In the genomic region with DNA sequence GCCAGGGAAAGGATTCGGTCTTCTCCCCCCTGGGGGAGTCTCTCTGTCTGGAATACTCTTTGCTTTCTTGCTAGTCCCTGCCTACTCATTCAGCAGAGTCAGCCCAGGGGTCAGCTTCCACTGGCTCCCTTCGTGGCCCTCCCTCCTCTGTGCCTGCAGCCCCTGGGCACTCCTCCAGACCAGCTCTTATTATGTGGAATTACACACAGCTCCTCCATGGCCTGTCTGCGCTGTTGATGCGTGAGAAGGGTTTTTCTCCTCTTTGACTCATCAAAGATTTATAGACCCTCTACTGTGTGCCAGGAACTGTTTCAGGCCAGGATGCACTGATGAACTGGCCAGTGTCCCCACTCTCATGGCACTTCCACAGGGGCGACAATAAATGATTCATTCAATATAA, we compare ENCODE assay signal across 13 cellular contexts. TPM values are rescaled to one million over a fixed set of nuclear protein-coding genes. Genes with fewer than 3 reads are reported as not detected.
DNase-seq lines count a peak whose midpoint lies in the region; ATAC-seq and TF ChIP-seq lines count a peak whose summit lies in the region.
"Had no signal": no experiment of that assay in that cellular context is flagged by ENCODE, and none has a peak within 500 bp of the region (broad histone marks: within the 10 kb centered on the region; RNA-seq: fewer than 3 reads in every experiment).

No MANE protein-coding gene starts in this region.

- no peak for TF ChIP-seq EP300 in ovary (IDR thresholded peaks at IDR 0.05)
- no peak for TF ChIP-seq EP300 in stomach (IDR thresholded peaks at IDR 0.05)

- H3K4me1 ChIP-seq in ovary (ENCODE audit: insufficient read depth): peaks cover 3% of the 10 kb centered on the region
- no peaks in the 10 kb centered on the region for H3K4me1 ChIP-seq in endodermal cell (ENCODE audit: control insufficient read depth, insufficient read depth, low read length)
- H3K4me1 ChIP-seq in stomach: no peaks in the 10 kb centered on the region
- H3K4me1 ChIP-seq: neural progenitor cell had no signal

- intact Hi-C loops in ovary (cut with DNase I): no loop called here
- intact Hi-C loops in stomach (cut with DNase I; ENCODE audit: low total_unique reads): no loop called here

- H3K9me3 Mint-ChIP-seq in endodermal cell: no peaks in the 10 kb centered on the region
- H3K9me3 Mint-ChIP-seq: neural progenitor cell; stimulated activated naive CD8-positive, alpha-beta T cell treated with anti-CD3 and anti-CD28 coated beads, Interleukin-15, amount 100 ng/mL, for 72 hours had no signal

- H3K36me3 ChIP-seq in ovary (no peaks in the 10 kb centered on the region), endodermal cell (ENCODE audit: control insufficient read depth, insufficient read depth, low read length) (no peaks in the 10 kb centered on the region), stomach (no peaks in the 10 kb centered on the region)
- H3K36me3 ChIP-seq: neural progenitor cell, WERI-Rb-1 had no signal

- TF ChIP-seq CTCF in ovary (IDR thresholded peaks at IDR 0.05) (no peak), endodermal cell (conservative IDR thresholded peaks at IDR 0.05) (no peak), stomach (IDR thresholded peaks at IDR 0.05) (no peak)

- H3K27ac ChIP-seq in ovary (no peak overlapping the region), endodermal cell (ENCODE audit: low read depth, low read length) (no peak overlapping the region), stomach (no peak overlapping the region)
- H3K27ac ChIP-seq: neural progenitor cell, WERI-Rb-1 had no signal

- H3K27me3 ChIP-seq in ovary (no peaks in the 10 kb centered on the region), endodermal cell (ENCODE audit: control insufficient read depth, insufficient read depth, low read length, poor library complexity, severe bottlenecking) (peaks cover 5% of the 10 kb centered on the region), stomach (peaks cover 0 to 10% (median 0%) of the 10 kb centered on the region in 3 donors)
- H3K27me3 ChIP-seq: neural progenitor cell had no signal

- H3K4me1 Mint-ChIP-seq in endodermal cell: peaks cover 2% of the 10 kb centered on the region
- H3K4me1 Mint-ChIP-seq: stimulated activated naive CD8-positive, alpha-beta T cell treated with anti-CD3 and anti-CD28 coated beads, Interleukin-15, amount 100 ng/mL, for 72 hours had no signal

- no peaks in the 10 kb centered on the region for H3K9me3 ChIP-seq in ovary
- H3K9me3 ChIP-seq in endodermal cell (ENCODE audit: control insufficient read depth, low read length): no peaks in the 10 kb centered on the region
- no peaks in the 10 kb centered on the region for H3K9me3 ChIP-seq in stomach

- ATAC-seq in HG03280 (IDR thresholded peaks at IDR 0.05; ENCODE audit: unreplicated experiment): no peak
- ATAC-seq: stimulated activated naive CD8-positive, alpha-beta T cell treated with anti-CD3 and anti-CD28 coated beads, Interleukin-15, amount 100 ng/mL, for 72 hours had no signal

- H3K4me3 ChIP-seq in ovary (no peak overlapping the region), endodermal cell (ENCODE audit: low read length) (no peak overlapping the region), stomach (no peak overlapping the region)
- H3K4me3 ChIP-seq: neural progenitor cell had no signal

- WGBS in ovary, 3 donors: 12 to 21% (median 19%) methylated on average over 5 of the region's 5 CpGs
- WGBS in endodermal cell (ENCODE audit: insufficient coverage in 1 of 2, insufficient read length in 1 of 2), 2 experiments: 43 to 67% methylated on average over 3 to 5 of the region's 5 CpGs
- WGBS in stomach, 5 donors: 47 to 57% (median 55%) methylated on average over 5 of the region's 5 CpGs

- DNase-seq in Daoy (ENCODE audit: low read depth): peak; percentile 43
- peak; percentile 48 for DNase-seq in NCI-H1092 (lab: John Stamatoyannopoulos, UW)
- DNase-seq in fibroblast of peridontal ligament (ENCODE audit: extremely low read depth): peak; percentile 6
- peak in 4 of 5 donors; percentile 31 to 69 (median 46) for DNase-seq in ovary
- DNase-seq in iPS-NIHi11 (ENCODE audit: low spot score): no peak
- DNase-seq in endodermal cell: no peak
- DNase-seq in stomach: no peak
- DNase-seq: KG1; stimulated activated CD4-positive, alpha-beta T cell treated with anti-CD3 and anti-CD28 coated beads, Interleukin-4, amount 100 ng/mL, for 24 hours; stimulated activated naive CD8-positive, alpha-beta T cell treated with anti-CD3 and anti-CD28 coated beads, Interleukin-15, amount 100 ng/mL, for 72 hours; WERI-Rb-1 had no signal

- H3K27me3 Mint-ChIP-seq in endodermal cell (ENCODE audit: insufficient read depth): peaks cover 2% of the 10 kb centered on the region

- no peak overlapping the region for H3K9ac ChIP-seq in endodermal cell (ENCODE audit: extremely low read depth, low read length, poor library complexity, severe bottlenecking)
- H3K9ac ChIP-seq: neural progenitor cell had no signal

- TF ChIP-seq POLR2A in ovary (IDR thresholded peaks at IDR 0.05) (no peak), stomach (IDR thresholded peaks at IDR 0.05) (no peak)

- no peak overlapping the region for H3K27ac Mint-ChIP-seq in endodermal cell
- H3K27ac Mint-ChIP-seq: neural progenitor cell; stimulated activated naive CD8-positive, alpha-beta T cell treated with anti-CD3 and anti-CD28 coated beads, Interleukin-15, amount 100 ng/mL, for 72 hours had no signal

- H3K36me3 Mint-ChIP-seq in endodermal cell (ENCODE audit: low read depth): no peaks in the 10 kb centered on the region
- H3K36me3 Mint-ChIP-seq: neural progenitor cell had no signal

- H3K4me3 Mint-ChIP-seq in endodermal cell: no peak overlapping the region
- H3K4me3 Mint-ChIP-seq: neural progenitor cell; stimulated activated naive CD8-positive, alpha-beta T cell treated with anti-CD3 and anti-CD28 coated beads, Interleukin-15, amount 100 ng/mL, for 72 hours had no signal

RNA-seq across cellular contexts. Expression of a gene that starts 44.4 kb away (rescaled TPM):
- total RNA-seq in Daoy (2014; rRNA removed; shearing (Covaris generic)): 0.03 and 0.40 TPM in 2 replicates
- total RNA-seq in ovary: under 1 TPM in 6 of 7 donors, not detected in 1; 0.35 to 0.99 (median 0.48) TPM
- 1 to 10 TPM in 1 of 2 donors, under 1 TPM in 1; 0.48 to 1.3 TPM for polyA plus RNA-seq in ovary
- total RNA-seq in endodermal cell: under 1 TPM; 0.24 to 0.73 TPM
- polyA plus RNA-seq in endodermal cell (2013, experiment 1 of 2): 0.64 TPM
- 0.46 TPM for polyA plus RNA-seq in endodermal cell (2013, experiment 2 of 2)
- under 1 TPM in 1 of 5 donors, not detected in 4; 0.18 TPM for total RNA-seq in stomach
- polyA plus RNA-seq in stomach: 1 to 10 TPM in 1 of 3 donors, under 1 TPM in 2; 0.03 to 1.4 (median 0.19) TPM

RNA-seq across cellular contexts. Expression of a gene that starts 55.4 kb away (rescaled TPM):
- not detected in 2 replicates for total RNA-seq in Daoy (2014; rRNA removed; shearing (Covaris generic))
- total RNA-seq in ovary (under 1 TPM in 4 of 7 donors, not detected in 3; 0.13 to 0.72 (median 0.31) TPM), endodermal cell (1 to 10 TPM in 1 of 2 donors, not detected in 1; 2.1 TPM), stomach (1 to 10 TPM in 1 of 5 donors, under 1 TPM in 1, not detected in 3; 0.45 to 1.3 TPM)
- polyA plus RNA-seq in ovary (1 to 10 TPM in 1 of 2 donors, under 1 TPM in 1; 0.29 to 1.2 TPM), stomach (under 1 TPM in 2 of 3 donors, not detected in 1; 0.03 to 0.12 TPM)
- not detected for polyA plus RNA-seq in endodermal cell (2013, experiment 1 of 2)
- polyA plus RNA-seq in endodermal cell (2013, experiment 2 of 2): not detected

Comparison
In these comparisons a context has a peak if more than half of its experiments do, and no peak if none do; other contexts are left out.
1. DNase-seq: peak in Daoy (single experiment), NCI-H1092 (single experiment), fibroblast of peridontal ligament (single experiment) and ovary (4 of 5); none in iPS-NIHi11 (single experiment), endodermal cell (single experiment) and stomach (single experiment).